1 cellular context compared by ENCODE assay signal in the genomic region with DNA sequence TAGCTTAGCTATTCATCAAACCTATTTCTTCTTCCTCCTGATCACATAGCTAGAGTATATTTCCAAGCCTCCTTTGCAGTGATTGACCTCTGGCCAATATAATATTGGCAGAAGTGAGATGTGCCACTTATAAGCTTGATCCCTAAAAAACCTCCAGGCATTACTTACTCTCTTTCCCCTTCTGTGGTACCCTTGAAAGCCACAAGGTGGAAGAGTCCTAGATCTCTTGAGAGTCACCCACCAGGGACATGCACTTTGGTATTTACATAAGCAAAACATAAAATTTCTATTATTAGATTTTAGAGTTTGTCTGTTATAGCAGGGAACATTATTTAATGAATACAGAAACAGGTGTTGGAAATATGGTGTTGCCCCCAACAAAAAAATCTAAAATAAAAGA.
TF ChIP-seq lines count a peak whose summit lies in the region.

No MANE protein-coding gene starts in this region.

TF ChIP-seq in HCT116, 20 proteins besides CTCF, POLR2A, EP300 and RAD21:
- TF ChIP-seq TCF7L2 (IDR thresholded peaks at IDR 0.05; ENCODE audit: borderline replicate concordance, extremely low read depth, insufficient read depth, insufficient read length) (no peak), MAX (IDR thresholded peaks at IDR 0.05) (no peak), JUND (IDR thresholded peaks at IDR 0.05) (no peak), SP1 (IDR thresholded peaks at IDR 0.05; ENCODE audit: low read depth) (no peak), POLR2AphosphoS5 (IDR thresholded peaks at IDR 0.05; ENCODE audit: low read depth, low read length) (no peak), CEBPB (IDR thresholded peaks at IDR 0.05; ENCODE audit: low read depth) (no peak), SRF (IDR thresholded peaks at IDR 0.05; ENCODE audit: low read depth) (no peak), EZH2phosphoT487 (IDR thresholded peaks at IDR 0.05; ENCODE audit: borderline replicate concordance) (no peak), ZNF274 (IDR thresholded peaks at IDR 0.05; ENCODE audit: low read depth, low read length) (no peak)
- TF ChIP-seq, protein P1, sequence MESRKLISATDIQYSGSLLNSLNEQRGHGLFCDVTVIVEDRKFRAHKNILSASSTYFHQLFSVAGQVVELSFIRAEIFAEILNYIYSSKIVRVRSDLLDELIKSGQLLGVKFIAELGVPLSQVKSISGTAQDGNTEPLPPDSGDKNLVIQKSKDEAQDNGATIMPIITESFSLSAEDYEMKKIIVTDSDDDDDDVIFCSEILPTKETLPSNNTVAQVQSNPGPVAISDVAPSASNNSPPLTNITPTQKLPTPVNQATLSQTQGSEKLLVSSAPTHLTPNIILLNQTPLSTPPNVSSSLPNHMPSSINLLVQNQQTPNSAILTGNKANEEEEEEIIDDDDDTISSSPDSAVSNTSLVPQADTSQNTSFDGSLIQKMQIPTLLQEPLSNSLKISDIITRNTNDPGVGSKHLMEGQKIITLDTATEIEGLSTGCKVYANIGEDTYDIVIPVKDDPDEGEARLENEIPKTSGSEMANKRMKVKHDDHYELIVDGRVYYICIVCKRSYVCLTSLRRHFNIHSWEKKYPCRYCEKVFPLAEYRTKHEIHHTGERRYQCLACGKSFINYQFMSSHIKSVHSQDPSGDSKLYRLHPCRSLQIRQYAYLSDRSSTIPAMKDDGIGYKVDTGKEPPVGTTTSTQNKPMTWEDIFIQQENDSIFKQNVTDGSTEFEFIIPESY (IDR thresholded peaks at IDR 0.05; ENCODE audit: extremely low read depth, insufficient replicate concordance, low read length) = no peak
TF ChIP-seq in HCT116: peak in this region for 0.
